Comparison of ENCODE assay signal across 14 cellular contexts in genomic region chr11:66136752-66137123, GRCh38.
DNase-seq lines count a peak whose midpoint lies in the region; ATAC-seq, FAIRE-seq and TF ChIP-seq lines count a peak whose summit lies in the region.
"Had no signal": no experiment of that assay in that cellular context is flagged by ENCODE, and none has a peak within 500 bp of the region (broad histone marks: within the 10 kb centered on the region; RNA-seq: fewer than 3 reads in every experiment).

No MANE protein-coding gene starts in this region.

- no peak for FAIRE-seq in bronchial epithelial cell (lab: Jason Lieb, UNC)
- FAIRE-seq: A204.1, colon had no signal

- POLR2A ChIA-PET in activated CD4-positive, alpha-beta memory T cell treated with anti-CD3 and anti-CD28 coated beads for 36 hours (lab: Charles Lee) = interaction anchor here (0.6 to 1.5 kb wide), 4 partner anchors 10 to 522 kb away, joined by 3 to 4 read pairs (median 4); no protein-coding TSS in a partner anchor
- POLR2A ChIA-PET in activated CD4-positive, alpha-beta memory T cell treated with anti-CD3 and anti-CD28 coated beads, Interleukin-2, amount 10 ng/mL, durations not matched to agents 7 days and 5 days (lab: Charles Lee) = interaction anchor here (1.0 to 1.8 kb wide), 2 partner anchors 11 to 66 kb away, joined by 3 to 6 read pairs; no protein-coding TSS in a partner anchor

- H3K4me1 Mint-ChIP-seq in activated CD4-positive, alpha-beta memory T cell treated with anti-CD3 and anti-CD28 coated beads for 36 hours (ENCODE audit: low read depth) = peaks cover 65% of the 10 kb centered on the region
- H3K4me1 Mint-ChIP-seq in activated CD4-positive, alpha-beta memory T cell treated with anti-CD3 and anti-CD28 coated beads, Interleukin-2, amount 10 ng/mL, durations not matched to agents 7 days and 5 days = peaks cover 26% of the 10 kb centered on the region
- H3K4me1 Mint-ChIP-seq in natural killer cell treated with Interleukin-12 subunit alpha and Interleukin-12 subunit beta and Interleukin-15 and Interleukin-18, amount 100 ng/mL, for 72 hours (ENCODE audit: low read depth in 2 of 2) = peaks cover 25 to 39% of the 10 kb centered on the region in 2 donors

- CTCF ChIA-PET in activated CD4-positive, alpha-beta memory T cell treated with anti-CD3 and anti-CD28 coated beads for 36 hours (lab: Charles Lee) = interaction anchor here (0.7 to 4.8 kb wide), 8 partner anchors 10 to 273 kb away, joined by 3 to 101 read pairs (median 3); partner anchors contain the start of gene PACS1
- CTCF ChIA-PET in activated CD4-positive, alpha-beta memory T cell treated with anti-CD3 and anti-CD28 coated beads, Interleukin-2, amount 10 ng/mL, durations not matched to agents 7 days and 5 days (lab: Charles Lee) = interaction anchor here (0.6 to 4.6 kb wide), 5 partner anchors 18 to 125 kb away, joined by 3 to 60 read pairs (median 13); partner anchors contain the start of genes CST6, PACS1 and SF3B2

- no peaks in the 10 kb centered on the region for H3K27me3 ChIP-seq in bronchial epithelial cell (ENCODE audit: control insufficient read depth, insufficient read depth, low read length)

- no peak for ATAC-seq in natural killer cell treated with Interleukin-12 subunit alpha and Interleukin-12 subunit beta and Interleukin-15 and Interleukin-18, amount 100 ng/mL, for 72 hours
- ATAC-seq in HG03159 (IDR thresholded peaks at IDR 0.05; ENCODE audit: unreplicated experiment) = no peak
- ATAC-seq in HG02938 (IDR thresholded peaks at IDR 0.05; ENCODE audit: unreplicated experiment) = no peak

- no peak for TF ChIP-seq CTCF in bronchial epithelial cell (IDR thresholded peaks at IDR 0.05; ENCODE audit: insufficient read depth, low read length, severe bottlenecking)

- H3K4me3 ChIP-seq in bronchial epithelial cell (ENCODE audit: low read depth, low read length) = no peak overlapping the region
- H3K4me3 ChIP-seq: lung had no signal

- H3K4me3 Mint-ChIP-seq in activated CD4-positive, alpha-beta memory T cell treated with anti-CD3 and anti-CD28 coated beads for 36 hours = no peak overlapping the region
- H3K4me3 Mint-ChIP-seq in activated CD4-positive, alpha-beta memory T cell treated with anti-CD3 and anti-CD28 coated beads, Interleukin-2, amount 10 ng/mL, durations not matched to agents 7 days and 5 days = no peak overlapping the region
- H3K4me3 Mint-ChIP-seq in natural killer cell treated with Interleukin-12 subunit alpha and Interleukin-12 subunit beta and Interleukin-15 and Interleukin-18, amount 100 ng/mL, for 72 hours = peak overlapping the region; percentile 23

- no peaks in the 10 kb centered on the region for H3K9me3 Mint-ChIP-seq in activated CD4-positive, alpha-beta memory T cell treated with anti-CD3 and anti-CD28 coated beads for 36 hours
- H3K9me3 Mint-ChIP-seq in activated CD4-positive, alpha-beta memory T cell treated with anti-CD3 and anti-CD28 coated beads, Interleukin-2, amount 10 ng/mL, durations not matched to agents 7 days and 5 days = no peaks in the 10 kb centered on the region
- no peaks in the 10 kb centered on the region for H3K9me3 Mint-ChIP-seq in natural killer cell treated with Interleukin-12 subunit alpha and Interleukin-12 subunit beta and Interleukin-15 and Interleukin-18, amount 100 ng/mL, for 72 hours

- no peaks in the 10 kb centered on the region for H3K36me3 ChIP-seq in bronchial epithelial cell (ENCODE audit: control insufficient read depth, insufficient read depth, low read length)

- H3K36me3 Mint-ChIP-seq in activated CD4-positive, alpha-beta memory T cell treated with anti-CD3 and anti-CD28 coated beads for 36 hours = no peaks in the 10 kb centered on the region
- no peaks in the 10 kb centered on the region for H3K36me3 Mint-ChIP-seq in activated CD4-positive, alpha-beta memory T cell treated with anti-CD3 and anti-CD28 coated beads, Interleukin-2, amount 10 ng/mL, durations not matched to agents 7 days and 5 days (ENCODE audit: low read depth)
- H3K36me3 Mint-ChIP-seq in natural killer cell treated with Interleukin-12 subunit alpha and Interleukin-12 subunit beta and Interleukin-15 and Interleukin-18, amount 100 ng/mL, for 72 hours = no peaks in the 10 kb centered on the region

- peak; percentile 48 for DNase-seq in activated CD4-positive, alpha-beta memory T cell treated with anti-CD3 and anti-CD28 coated beads for 36 hours
- no peak for DNase-seq in activated CD4-positive, alpha-beta memory T cell treated with anti-CD3 and anti-CD28 coated beads, Interleukin-2, amount 10 ng/mL, durations not matched to agents 7 days and 5 days
- peak; percentile 35 for DNase-seq in M059J (ENCODE audit: low read depth)
- peak; percentile 32 for DNase-seq in bronchial epithelial cell (ENCODE audit: low read depth)
- no peak for DNase-seq in natural killer cell treated with Interleukin-12 subunit alpha and Interleukin-12 subunit beta and Interleukin-15 and Interleukin-18, amount 100 ng/mL, for 72 hours (ENCODE audit: low spot score)
- no peak for DNase-seq in NCI-H1092 treated with DMSO at 0.1 percent for 48 hours (lab: John Stamatoyannopoulos, UW)
- DNase-seq: GDM1, head of caudate nucleus, NCI-H1048 had no signal

- H3K27me3 Mint-ChIP-seq in activated CD4-positive, alpha-beta memory T cell treated with anti-CD3 and anti-CD28 coated beads for 36 hours = no peaks in the 10 kb centered on the region
- H3K27me3 Mint-ChIP-seq in activated CD4-positive, alpha-beta memory T cell treated with anti-CD3 and anti-CD28 coated beads, Interleukin-2, amount 10 ng/mL, durations not matched to agents 7 days and 5 days = no peaks in the 10 kb centered on the region
- H3K27me3 Mint-ChIP-seq in natural killer cell treated with Interleukin-12 subunit alpha and Interleukin-12 subunit beta and Interleukin-15 and Interleukin-18, amount 100 ng/mL, for 72 hours = no peaks in the 10 kb centered on the region

- H3K27ac Mint-ChIP-seq in activated CD4-positive, alpha-beta memory T cell treated with anti-CD3 and anti-CD28 coated beads for 36 hours = peak overlapping the region; percentile 65
- H3K27ac Mint-ChIP-seq in activated CD4-positive, alpha-beta memory T cell treated with anti-CD3 and anti-CD28 coated beads, Interleukin-2, amount 10 ng/mL, durations not matched to agents 7 days and 5 days = no peak overlapping the region
- H3K27ac Mint-ChIP-seq in natural killer cell treated with Interleukin-12 subunit alpha and Interleukin-12 subunit beta and Interleukin-15 and Interleukin-18, amount 100 ng/mL, for 72 hours = peak overlapping the region; percentile 56 to 65

- intact Hi-C loops in activated CD4-positive, alpha-beta memory T cell treated with anti-CD3 and anti-CD28 coated beads for 36 hours (cut with micrococcal nuclease) = loop anchor here (2.0 kb wide), 1 partner anchor 56 kb away; no protein-coding TSS in a partner anchor

Comparison
In these comparisons a context has a peak if more than half of its experiments do, and no peak if none do; other contexts are left out.
1. DNase-seq: peak in activated CD4-positive, alpha-beta memory T cell treated with anti-CD3 and anti-CD28 coated beads for 36 hours (single experiment), M059J (single experiment) and bronchial epithelial cell (single experiment); none in activated CD4-positive, alpha-beta memory T cell treated with anti-CD3 and anti-CD28 coated beads, Interleukin-2, amount 10 ng/mL, durations not matched to agents 7 days and 5 days (single experiment), natural killer cell treated with Interleukin-12 subunit alpha and Interleukin-12 subunit beta and Interleukin-15 and Interleukin-18, amount 100 ng/mL, for 72 hours (single experiment) and NCI-H1092 treated with DMSO at 0.1 percent for 48 hours (single experiment).